Comparison of ENCODE assay signal across 8 cellular contexts in genomic region chr17:42720996-42721583, GRCh38. TPM values are rescaled to one million over a fixed set of nuclear protein-coding genes. Genes with fewer than 3 reads are reported as not detected.
DNase-seq lines count a peak whose midpoint lies in the region; ATAC-seq and TF ChIP-seq lines count a peak whose summit lies in the region.

No MANE protein-coding gene starts in this region.

- H3K4me3 Mint-ChIP-seq in naive B cell = no peak overlapping the region

- peak overlapping the region in 1 of 6 donors; percentile 19 for H3K27ac Mint-ChIP-seq in naive B cell

- TF ChIP-seq CTCF in AG09319 (IDR thresholded peaks at IDR 0.05; ENCODE audit: low read depth, low read length) (peak; percentile 64), GM12864 (IDR thresholded peaks at IDR 0.05; ENCODE audit: low read depth, low read length, missing control alignments) (peak; percentile 69)

- no peak overlapping the region for H3K4me3 ChIP-seq in GM12864 (ENCODE audit: low read depth, low read length)

- H3K27me3 Mint-ChIP-seq in naive B cell = no peaks in the 10 kb centered on the region

- ATAC-seq in esophagus mucosa (peak; percentile 66), naive B cell (ENCODE audit: low read depth in 2 of 2) (peak; percentile 87 to 97), HG03460 (IDR thresholded peaks at IDR 0.05; ENCODE audit: unreplicated experiment) (no peak), GM21381 (IDR thresholded peaks at IDR 0.05; ENCODE audit: unreplicated experiment) (no peak)

- H3K36me3 Mint-ChIP-seq in naive B cell = peaks cover 21 to 41% of the 10 kb centered on the region in 2 donors

- peaks cover 0 to 8% (median 5%) of the 10 kb centered on the region in 3 donors for H3K4me1 Mint-ChIP-seq in naive B cell

- no peaks in the 10 kb centered on the region for H3K9me3 Mint-ChIP-seq in naive B cell

- DNase-seq in AG09319 (ENCODE audit: extremely low read depth, low read depth) (peak; percentile 32), GM12864 (ENCODE audit: low read depth) (no peak), NCI-H1694 treated with DMSO at 0.1 percent for 48 hours (lab: John Stamatoyannopoulos, UW) (peak; percentile 84), SW 1271 (lab: John Stamatoyannopoulos, UW) (peak; percentile 15 to 59), naive B cell (peak; percentile 55)

RNA-seq across cellular contexts. Expression of gene EZH1, which starts 23.8 kb away (rescaled TPM):
- total RNA-seq in esophagus mucosa = 14.4 TPM
- polyA plus RNA-seq in naive B cell (ENCODE audit: low read depth in 6 of 6) = 10 to 100 TPM in 5 of 6 donors, 1 to 10 TPM in 1; 8.2 to 63.4 (median 47.3) TPM

RNA-seq across cellular contexts. Expression of gene CNTNAP1, which starts 38.8 kb away (rescaled TPM):
- 1.3 TPM for total RNA-seq in esophagus mucosa
- polyA plus RNA-seq in naive B cell (ENCODE audit: low read depth in 6 of 6) = under 1 TPM in 5 of 6 donors, not detected in 1; 0.19 to 1.00 (median 0.39) TPM

RNA-seq across cellular contexts. Expression of gene CCR10, which starts 39.4 kb away (rescaled TPM):
- not detected for total RNA-seq in esophagus mucosa
- 1 to 10 TPM in 1 of 6 donors, under 1 TPM in 2, not detected in 3; 0.27 to 1.8 (median 0.93) TPM for polyA plus RNA-seq in naive B cell (ENCODE audit: low read depth in 6 of 6)

RNA-seq across cellular contexts. Expression of gene RAMP2, which starts 39.9 kb away (rescaled TPM):
- 4.5 TPM for total RNA-seq in esophagus mucosa
- polyA plus RNA-seq in naive B cell (ENCODE audit: low read depth in 6 of 6) = not detected

RNA-seq across cellular contexts. Expression of gene PLEKHH3, which starts 44.3 kb away (rescaled TPM):
- 49.6 TPM for total RNA-seq in esophagus mucosa
- polyA plus RNA-seq in naive B cell (ENCODE audit: low read depth in 6 of 6) = not detected

Comparison
In these comparisons a context has a peak if more than half of its experiments do, and no peak if none do; other contexts are left out.
1. ATAC-seq: peak in esophagus mucosa (single experiment) and naive B cell (2 of 2); none in HG03460 (single experiment) and GM21381 (single experiment).